ENCODE assay signal across 8 cellular contexts in genomic region chr19:3544742-3545668, GRCh38. TPM values are rescaled to one million over a fixed set of nuclear protein-coding genes. Genes with fewer than 3 reads are reported as not detected.
DNase-seq lines count a peak whose midpoint lies in the region; ATAC-seq and TF ChIP-seq lines count a peak whose summit lies in the region.

No MANE protein-coding gene starts in this region.

- intact Hi-C loops in natural killer cell (cut with micrococcal nuclease), result loop anchor here (1.0 to 2.0 kb wide), 2 partner anchors 73 to 162 kb away; no protein-coding TSS in a partner anchor

- H3K27me3 ChIP-seq in OCI-LY3 (ENCODE audit: low read depth, low read length), result no peaks in the 10 kb centered on the region

- H3K36me3 Mint-ChIP-seq in activated T-cell treated with anti-CD3 and anti-CD28 coated beads, Interleukin-2, amount 50 U/mL, for 4 hours (ENCODE audit: insufficient read depth), result peaks cover 8% of the 10 kb centered on the region
- H3K36me3 Mint-ChIP-seq in natural killer cell, result no peaks in the 10 kb centered on the region
- H3K36me3 Mint-ChIP-seq in stimulated activated naive B cell treated with anti-CD40 and anti-IgM and Interleukin-4, amounts not matched to agents 10 μg/mL and 1 μg/mL and 100 μg/mL, for 72 hours, result peaks cover 22 to 29% of the 10 kb centered on the region in 2 donors

- no peak for TF ChIP-seq POLR2A in erythroblast (IDR thresholded peaks at IDR 0.05; ENCODE audit: low read length)

- ATAC-seq in activated T-cell treated with anti-CD3 and anti-CD28 coated beads, Interleukin-2, amount 50 U/mL, for 4 hours, result peak; percentile 74 to 82
- ATAC-seq in natural killer cell (peak; percentile 77 to 93 (median 82)), GM21717 (IDR thresholded peaks at IDR 0.05; ENCODE audit: unreplicated experiment) (no peak)
- ATAC-seq in stimulated activated naive B cell treated with anti-CD40 and anti-IgM and Interleukin-4, amounts not matched to agents 10 μg/mL and 1 μg/mL and 100 μg/mL, for 72 hours (replicated peaks), result peak; percentile 76 to 77

- H3K9me3 ChIP-seq in OCI-LY3 (ENCODE audit: insufficient read depth, low read length), result no peaks in the 10 kb centered on the region

- no peak overlapping the region for H3K4me2 ChIP-seq in OCI-LY3 (ENCODE audit: low read length)

- no peak overlapping the region for H3K4me3 ChIP-seq in OCI-LY3 (ENCODE audit: low read length)

- H3K36me3 ChIP-seq in OCI-LY3 (replicated peaks; ENCODE audit: low read depth, low read length), result peaks cover 39% of the 10 kb centered on the region

- H3K4me3 Mint-ChIP-seq in activated T-cell treated with anti-CD3 and anti-CD28 coated beads, Interleukin-2, amount 50 U/mL, for 4 hours, result no peak overlapping the region
- H3K4me3 Mint-ChIP-seq in natural killer cell, result no peak overlapping the region
- peak overlapping the region; percentile 7 to 69 for H3K4me3 Mint-ChIP-seq in stimulated activated naive B cell treated with anti-CD40 and anti-IgM and Interleukin-4, amounts not matched to agents 10 μg/mL and 1 μg/mL and 100 μg/mL, for 72 hours

- no peaks in the 10 kb centered on the region for H3K4me1 ChIP-seq in OCI-LY3 (ENCODE audit: low read length)

- H3K4me1 Mint-ChIP-seq in activated T-cell treated with anti-CD3 and anti-CD28 coated beads, Interleukin-2, amount 50 U/mL, for 4 hours (ENCODE audit: low read depth), result peaks cover 6% of the 10 kb centered on the region
- peaks cover 0 to 14% of the 10 kb centered on the region in 2 donors for H3K4me1 Mint-ChIP-seq in natural killer cell
- H3K4me1 Mint-ChIP-seq in stimulated activated naive B cell treated with anti-CD40 and anti-IgM and Interleukin-4, amounts not matched to agents 10 μg/mL and 1 μg/mL and 100 μg/mL, for 72 hours, result peaks cover 15 to 32% of the 10 kb centered on the region in 2 donors

- H2AFZ ChIP-seq in OCI-LY3 (ENCODE audit: low read depth, low read length), result no peak overlapping the region

- H3K27ac Mint-ChIP-seq in natural killer cell, result peak overlapping the region; percentile 26 to 59
- peak overlapping the region; percentile 95 for H3K27ac Mint-ChIP-seq in stimulated activated naive B cell treated with anti-CD40 and anti-IgM and Interleukin-4, amounts not matched to agents 10 μg/mL and 1 μg/mL and 100 μg/mL, for 72 hours

- DNase-seq in NCI-H2196 (lab: John Stamatoyannopoulos, UW; ENCODE audit: unreplicated experiment) (peak; percentile 69), NCI-H2196 treated with DMSO at 0.1 percent for 48 hours (lab: John Stamatoyannopoulos, UW; ENCODE audit: unreplicated experiment) (no peak), erythroblast (lab: John Stamatoyannopoulos, UW) (peak; percentile 65 to 83), natural killer cell (peak; percentile 84)
- DNase-seq in activated T-cell treated with anti-CD3 and anti-CD28 coated beads, Interleukin-2, amount 50 U/mL, for 4 hours, result peak; percentile 79
- DNase-seq in stimulated activated naive B cell treated with anti-CD40 and anti-IgM and Interleukin-4, amounts not matched to agents 10 μg/mL and 1 μg/mL and 100 μg/mL, for 72 hours, result peak; percentile 65

- H4K20me1 ChIP-seq in OCI-LY3 (ENCODE audit: insufficient read depth, low read length), result peaks cover 12% of the 10 kb centered on the region

- H3K27ac ChIP-seq in OCI-LY3 (ENCODE audit: low read length), result peak overlapping the region; percentile 1; the same call in 1 of the 2 replicates

- no peaks in the 10 kb centered on the region for H3K27me3 Mint-ChIP-seq in activated T-cell treated with anti-CD3 and anti-CD28 coated beads, Interleukin-2, amount 50 U/mL, for 4 hours (ENCODE audit: low read depth)
- no peaks in the 10 kb centered on the region for H3K27me3 Mint-ChIP-seq in natural killer cell (ENCODE audit: low read depth in 2 of 2)
- H3K27me3 Mint-ChIP-seq in stimulated activated naive B cell treated with anti-CD40 and anti-IgM and Interleukin-4, amounts not matched to agents 10 μg/mL and 1 μg/mL and 100 μg/mL, for 72 hours, result no peaks in the 10 kb centered on the region

- H3K9ac ChIP-seq in OCI-LY3 (ENCODE audit: low read length), result no peak overlapping the region

- TF ChIP-seq CTCF in OCI-LY3 (IDR thresholded peaks at IDR 0.05; ENCODE audit: low read depth, low read length) (peak; percentile 96), natural killer cell (IDR thresholded peaks at IDR 0.05) (peak; percentile 91)

- no peaks in the 10 kb centered on the region for H3K9me3 Mint-ChIP-seq in activated T-cell treated with anti-CD3 and anti-CD28 coated beads, Interleukin-2, amount 50 U/mL, for 4 hours
- no peaks in the 10 kb centered on the region for H3K9me3 Mint-ChIP-seq in natural killer cell
- H3K9me3 Mint-ChIP-seq in stimulated activated naive B cell treated with anti-CD40 and anti-IgM and Interleukin-4, amounts not matched to agents 10 μg/mL and 1 μg/mL and 100 μg/mL, for 72 hours, result no peaks in the 10 kb centered on the region

- H3K79me2 ChIP-seq in OCI-LY3 (ENCODE audit: low read length), result peaks cover 7% of the 10 kb centered on the region; the same call in 1 of the 2 replicates

RNA-seq across cellular contexts. Expression of gene TEKTIP1, which starts 6.0 kb away (rescaled TPM):
- total RNA-seq in activated T-cell treated with anti-CD3 and anti-CD28 coated beads, Interleukin-2, amount 50 U/mL, for 4 hours, result 1 to 10 TPM in 2 of 3 donors, not detected in 1; 1.0 to 1.1 TPM
- total RNA-seq in natural killer cell, result 10 to 100 TPM in 1 of 3 donors, 1 to 10 TPM in 2; 5.9 to 11.6 (median 6.4) TPM

RNA-seq across cellular contexts. Expression of gene MFSD12, which starts 12.4 kb away (rescaled TPM):
- 100 to 1,000 TPM in 2 of 3 donors, 10 to 100 TPM in 1; 94.6 to 148 (median 128) TPM for total RNA-seq in activated T-cell treated with anti-CD3 and anti-CD28 coated beads, Interleukin-2, amount 50 U/mL, for 4 hours
- 10 to 100 TPM; 29.8 to 34.5 (median 33.6) TPM for total RNA-seq in natural killer cell

RNA-seq across cellular contexts. Expression of gene HMG20B, which starts 27.7 kb away (rescaled TPM):
- total RNA-seq in activated T-cell treated with anti-CD3 and anti-CD28 coated beads, Interleukin-2, amount 50 U/mL, for 4 hours, result 10 to 100 TPM; 56.3 to 60.9 (median 59.3) TPM
- total RNA-seq in natural killer cell, result 10 to 100 TPM; 45.8 to 57.5 (median 52.1) TPM

RNA-seq across cellular contexts. Expression of gene FZR1, which starts 38.9 kb away (rescaled TPM):
- 10 to 100 TPM; 30.4 to 38.1 (median 33.2) TPM for total RNA-seq in activated T-cell treated with anti-CD3 and anti-CD28 coated beads, Interleukin-2, amount 50 U/mL, for 4 hours
- 10 to 100 TPM; 89.1 to 98.3 (median 91.4) TPM for total RNA-seq in natural killer cell

RNA-seq across cellular contexts. Expression of gene GIPC3, which starts 40.3 kb away (rescaled TPM):
- under 1 TPM; 0.23 to 0.40 (median 0.27) TPM for total RNA-seq in activated T-cell treated with anti-CD3 and anti-CD28 coated beads, Interleukin-2, amount 50 U/mL, for 4 hours
- under 1 TPM; 0.28 to 0.66 (median 0.56) TPM for total RNA-seq in natural killer cell

Comparison
In these comparisons a context has a peak if more than half of its experiments do, and no peak if none do; other contexts are left out.
1. H3K4me3 Mint-ChIP-seq: peak in stimulated activated naive B cell treated with anti-CD40 and anti-IgM and Interleukin-4, amounts not matched to agents 10 μg/mL and 1 μg/mL and 100 μg/mL, for 72 hours (2 of 2); none in activated T-cell treated with anti-CD3 and anti-CD28 coated beads, Interleukin-2, amount 50 U/mL, for 4 hours (single experiment) and natural killer cell (single experiment).